ENCODE assay signal across 12 cellular contexts in genomic region chr1:157597959-157598667, GRCh38. TPM values are rescaled to one million over a fixed set of nuclear protein-coding genes. Genes with fewer than 3 reads are reported as not detected.
DNase-seq lines count a peak whose midpoint lies in the region; ATAC-seq, FAIRE-seq and TF ChIP-seq lines count a peak whose summit lies in the region.
"Had no signal": no experiment of that assay in that cellular context is flagged by ENCODE, and none has a peak within 500 bp of the region (broad histone marks: within the 10 kb centered on the region; RNA-seq: fewer than 3 reads in every experiment).

TSS of gene FCRL4 (minus strand) at chr1:157598085. CDS start at chr1:157597944, 141 bp downstream.

- DNase-seq in GM18507 (ENCODE audit: extremely low spot score, insufficient read length, low read depth) (peak; percentile 33), activated B cell treated with CpG ODN at 0.5 μM for 24 hours (no peak), GDM1 (lab: John Stamatoyannopoulos, UW) (no peak), amniotic stem cell (lab: John Stamatoyannopoulos, UW) (no peak), smooth muscle cell (lab: John Stamatoyannopoulos, UW; ENCODE audit: unreplicated experiment) (no peak)
- no peak for DNase-seq in CD8-positive, alpha-beta memory T cell
- DNase-seq: Caco-2, natural killer cell, upper lobe of right lung had no signal

- H3K36me3 ChIP-seq in CD8-positive, alpha-beta memory T cell (ENCODE audit: insufficient read depth, low read length), result no peaks in the 10 kb centered on the region
- H3K36me3 ChIP-seq in smooth muscle cell (ENCODE audit: low read depth), result no peaks in the 10 kb centered on the region
- H3K36me3 ChIP-seq: upper lobe of right lung had no signal

- no peaks in the 10 kb centered on the region for H3F3A ChIP-seq in smooth muscle cell (ENCODE audit: low read depth)

- peak within 1 kb of the TSS; percentile 75 for H3K4me3 Mint-ChIP-seq in activated B cell treated with CpG ODN at 0.5 μM for 24 hours
- peak within 1 kb of the TSS in 1 of 7 donors; percentile 56 for H3K4me3 Mint-ChIP-seq in CD8-positive, alpha-beta memory T cell
- H3K4me3 Mint-ChIP-seq: activated naive CD4-positive, alpha-beta T cell treated with anti-CD3 and anti-CD28 coated beads, Interleukin-2, amount 50 U/mL, for 24 hours; natural killer cell had no signal

- peaks cover 11% of the 10 kb centered on the region for H3K27me3 Mint-ChIP-seq in activated B cell treated with CpG ODN at 0.5 μM for 24 hours
- peaks cover 2 to 29% of the 10 kb centered on the region in 2 donors for H3K27me3 Mint-ChIP-seq in CD8-positive, alpha-beta memory T cell

- H3K4me1 ChIP-seq in CD8-positive, alpha-beta memory T cell (ENCODE audit: insufficient read depth, low read length), result no peaks in the 10 kb centered on the region
- H3K4me1 ChIP-seq in smooth muscle cell (ENCODE audit: low read depth), result no peaks in the 10 kb centered on the region
- H3K4me1 ChIP-seq: Caco-2, upper lobe of right lung had no signal

- no peak within 1 kb of the TSS for H3K9ac ChIP-seq in smooth muscle cell (ENCODE audit: low read depth)

- no peak within 1 kb of the TSS for H3K27ac ChIP-seq in CD8-positive, alpha-beta memory T cell (ENCODE audit: low read depth, low read length)
- no peak within 1 kb of the TSS for H3K27ac ChIP-seq in smooth muscle cell (ENCODE audit: low read depth)
- H3K27ac ChIP-seq: upper lobe of right lung had no signal

- H3K36me3 Mint-ChIP-seq in activated B cell treated with CpG ODN at 0.5 μM for 24 hours (ENCODE audit: low read depth), result no peaks in the 10 kb centered on the region
- H3K36me3 Mint-ChIP-seq in CD8-positive, alpha-beta memory T cell, result no peaks in the 10 kb centered on the region
- H3K36me3 Mint-ChIP-seq: activated naive CD4-positive, alpha-beta T cell treated with anti-CD3 and anti-CD28 coated beads, Interleukin-2, amount 50 U/mL, for 24 hours; natural killer cell had no signal

- intact Hi-C loops in activated B cell treated with CpG ODN at 0.5 μM for 24 hours (cut with micrococcal nuclease), result loop anchor here (1.0 to 5.0 kb wide), 5 partner anchors 14 to 174 kb away; partner anchors contain the start of gene FCRL5

- peak within 1 kb of the TSS; percentile 73 for H3K27ac Mint-ChIP-seq in activated B cell treated with CpG ODN at 0.5 μM for 24 hours
- peak within 1 kb of the TSS in 1 of 8 donors; percentile 3 for H3K27ac Mint-ChIP-seq in CD8-positive, alpha-beta memory T cell
- H3K27ac Mint-ChIP-seq: activated naive CD4-positive, alpha-beta T cell treated with anti-CD3 and anti-CD28 coated beads, Interleukin-2, amount 50 U/mL, for 24 hours; natural killer cell had no signal

- H3K9me3 ChIP-seq in CD8-positive, alpha-beta memory T cell (ENCODE audit: low read length), result no peaks in the 10 kb centered on the region
- no peaks in the 10 kb centered on the region for H3K9me3 ChIP-seq in smooth muscle cell (replicated peaks; ENCODE audit: low read depth)
- H3K9me3 ChIP-seq: Caco-2, upper lobe of right lung had no signal

- POLR2A ChIA-PET in activated B cell treated with CpG ODN at 0.5 μM for 24 hours (lab: Charles Lee), result interaction anchor here (0.6 to 1.7 kb wide), 10 partner anchors 14 to 129 kb away, joined by 3 to 17 read pairs (median 4); partner anchors contain the start of genes FCRL3 and FCRL5
- POLR2A ChIA-PET in CD8-positive, alpha-beta memory T cell (lab: Charles Lee), result no interaction called here

- H3K9me3 Mint-ChIP-seq in activated B cell treated with CpG ODN at 0.5 μM for 24 hours, result no peaks in the 10 kb centered on the region
- H3K9me3 Mint-ChIP-seq in CD8-positive, alpha-beta memory T cell, result no peaks in the 10 kb centered on the region
- H3K9me3 Mint-ChIP-seq: activated naive CD4-positive, alpha-beta T cell treated with anti-CD3 and anti-CD28 coated beads, Interleukin-2, amount 50 U/mL, for 24 hours; natural killer cell had no signal

- ATAC-seq in GM21360 (IDR thresholded peaks at IDR 0.05; ENCODE audit: unreplicated experiment) (peak; percentile 39), HG03097 (IDR thresholded peaks at IDR 0.05; ENCODE audit: low FRiP score, unreplicated experiment) (peak; percentile 62), activated B cell treated with CpG ODN at 0.5 μM for 24 hours (ENCODE audit: low read depth) (peak; percentile 79)
- ATAC-seq: upper lobe of right lung had no signal

- H3K4me2 ChIP-seq in smooth muscle cell, result no peak within 1 kb of the TSS

- no peaks in the 10 kb centered on the region for H3K27me3 ChIP-seq in CD8-positive, alpha-beta memory T cell (ENCODE audit: insufficient read depth, low read length, poor library complexity, severe bottlenecking)
- H3K27me3 ChIP-seq in smooth muscle cell (ENCODE audit: low read depth), result no peaks in the 10 kb centered on the region

- no peaks in the 10 kb centered on the region for H3K79me2 ChIP-seq in smooth muscle cell (ENCODE audit: low read depth)

- H3K4me3 ChIP-seq in CD8-positive, alpha-beta memory T cell (ENCODE audit: low read length), result no peak within 1 kb of the TSS
- H3K4me3 ChIP-seq in smooth muscle cell, result no peak within 1 kb of the TSS
- H3K4me3 ChIP-seq: upper lobe of right lung had no signal

- TF ChIP-seq CTCF in activated B cell treated with CpG ODN at 0.5 μM for 24 hours (IDR thresholded peaks at IDR 0.05) (no peak), smooth muscle cell (IDR thresholded peaks at IDR 0.05; ENCODE audit: borderline replicate concordance, insufficient read depth, poor library complexity, severe bottlenecking) (no peak)

- peaks cover 60% of the 10 kb centered on the region for H3K4me1 Mint-ChIP-seq in activated B cell treated with CpG ODN at 0.5 μM for 24 hours
- peaks cover 5 to 13% (median 10%) of the 10 kb centered on the region in 3 donors for H3K4me1 Mint-ChIP-seq in CD8-positive, alpha-beta memory T cell
- H3K4me1 Mint-ChIP-seq: activated naive CD4-positive, alpha-beta T cell treated with anti-CD3 and anti-CD28 coated beads, Interleukin-2, amount 50 U/mL, for 24 hours had no signal

- peak; percentile 93 for FAIRE-seq in GM18507 (lab: Jason Lieb, UNC)

- CTCF ChIA-PET in activated B cell treated with CpG ODN at 0.5 μM for 24 hours (lab: Charles Lee), result interaction anchor here (1.2 to 1.9 kb wide), 4 partner anchors 13 to 175 kb away, joined by 3 to 13 read pairs (median 9); partner anchors contain the start of gene FCRL3
- CTCF ChIA-PET in CD8-positive, alpha-beta memory T cell (lab: Charles Lee), result no interaction called here

- 94% methylated on average over 2 of the region's 2 CpGs for WGBS in smooth muscle cell (ENCODE audit: low lambda C conversion rate)

- no peak within 1 kb of the TSS for H2AFZ ChIP-seq in smooth muscle cell (ENCODE audit: low read depth)

- H4K20me1 ChIP-seq in smooth muscle cell (ENCODE audit: low read depth), result no peaks in the 10 kb centered on the region

RNA-seq across cellular contexts. Expression of gene FCRL4, which starts in this region (rescaled TPM):
- total RNA-seq in activated B cell treated with CpG ODN at 0.5 μM for 24 hours, result 6.3 and 6.7 TPM in 2 replicates
- not detected for total RNA-seq in CD8-positive, alpha-beta memory T cell
- not detected for polyA plus RNA-seq in CD8-positive, alpha-beta memory T cell
- not detected in 2 replicates for total RNA-seq in smooth muscle cell
- polyA plus RNA-seq in smooth muscle cell, result not detected in 2 replicates
- total RNA-seq: Caco-2, natural killer cell, upper lobe of right lung had no signal
